In the genomic region with DNA sequence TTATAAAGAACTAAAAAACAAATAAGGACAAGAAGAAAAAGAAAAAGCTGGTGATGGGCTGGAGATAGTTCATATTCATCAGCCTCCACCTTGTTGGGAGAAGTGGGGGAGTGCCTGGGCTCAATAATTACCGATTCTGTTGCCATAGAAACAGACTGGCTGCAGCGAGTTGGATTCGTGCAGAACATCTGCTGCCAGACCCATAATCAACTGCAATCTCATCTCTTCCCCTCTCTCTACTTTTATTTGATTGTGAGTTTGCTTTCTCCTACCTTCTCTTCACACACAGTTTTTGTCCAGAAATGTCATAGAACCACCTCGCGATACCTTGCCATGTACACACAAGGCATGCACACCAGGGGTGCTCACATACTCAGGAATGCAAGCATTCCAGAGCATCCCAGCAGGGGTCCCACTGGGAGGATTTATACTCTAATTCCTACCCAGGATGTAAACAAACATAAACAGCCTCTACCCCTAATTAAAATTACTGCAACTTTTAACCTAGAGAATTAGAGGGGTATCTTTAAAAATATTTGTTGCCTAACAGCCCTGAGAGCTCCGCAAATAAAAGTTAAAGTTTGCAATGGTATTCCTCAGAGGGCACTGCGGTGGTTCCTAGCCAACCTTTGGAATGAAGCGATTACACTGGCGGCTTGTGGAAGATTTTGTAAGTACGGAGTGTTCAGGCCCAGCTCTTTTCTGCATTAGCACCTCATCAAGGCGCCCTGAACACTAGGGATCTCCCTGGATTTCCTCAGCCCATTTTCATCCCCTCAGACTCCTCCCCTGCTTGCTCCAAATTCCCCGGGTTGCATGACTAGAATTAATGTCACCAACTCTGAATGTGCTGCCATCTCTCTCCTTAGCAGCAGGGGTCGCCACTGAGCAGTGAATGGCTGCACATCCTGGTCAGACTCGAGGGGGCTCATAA, we compare ENCODE assay signal across 8 cellular contexts.
DNase-seq lines count a peak whose midpoint lies in the region; ATAC-seq and TF ChIP-seq lines count a peak whose summit lies in the region.

No MANE protein-coding gene starts in this region.

- peak; percentile 67 for ATAC-seq in PC-3
- ATAC-seq in activated T-helper 17 cell treated with anti-CD3 and anti-CD28 coated beads, Interleukin-2, amount 50 U/mL, for 72 hours (replicated peaks) = peak; percentile 56
- ATAC-seq in GM21381 (IDR thresholded peaks at IDR 0.05; ENCODE audit: unreplicated experiment) = no peak

- no peaks in the 10 kb centered on the region for H3K4me1 ChIP-seq in PC-3 (ENCODE audit: insufficient read depth, low read length)
- peaks cover 68 to 70% of the 10 kb centered on the region in 2 experiments for H3K4me1 ChIP-seq in neutrophil (ENCODE audit: control insufficient read depth in 1 of 2, insufficient read depth in 1 of 2, low read depth in 1 of 2, low read length in 1 of 2)
- peaks cover 0 to 7% (median 3%) of the 10 kb centered on the region in 4 donors for H3K4me1 ChIP-seq in tibial artery

- no peaks in the 10 kb centered on the region for H3F3A ChIP-seq in PC-3 (ENCODE audit: low read length, unreplicated experiment)

- H3K27ac ChIP-seq in PC-3 (ENCODE audit: low read length) = no peak overlapping the region
- peak overlapping the region; percentile 61 for H3K27ac ChIP-seq in neutrophil
- no peak overlapping the region for H3K27ac ChIP-seq in tibial artery

- no peaks in the 10 kb centered on the region for H3K9me2 ChIP-seq in PC-3 (replicated peaks; ENCODE audit: low read length)

- H3K36me3 Mint-ChIP-seq in activated T-helper 17 cell treated with anti-CD3 and anti-CD28 coated beads, Interleukin-2, amount 50 U/mL, for 72 hours (ENCODE audit: low read depth) = peaks cover 7% of the 10 kb centered on the region

- H4K20me1 ChIP-seq in PC-3 (ENCODE audit: low read length) = no peaks in the 10 kb centered on the region

- no TSS peak for BruUV-seq in PC-3 (replicated peaks; lab: Mats Ljungman, UMichigan)

- POLR2A ChIA-PET in PC-3 (lab: Charles Lee; ENCODE audit: unreplicated experiment) = no interaction called here

- no peak overlapping the region for H3K9ac ChIP-seq in PC-3 (ENCODE audit: low read length)

- TF ChIP-seq CTCF in PC-3 (conservative IDR thresholded peaks at IDR 0.05; ENCODE audit: low read depth, low read length) = peak; percentile 81
- TF ChIP-seq CTCF in neutrophil (IDR thresholded peaks at IDR 0.05) = peak; percentile 91
- TF ChIP-seq CTCF in tibial artery (IDR thresholded peaks at IDR 0.05) = peak; percentile 80 to 88

- intact Hi-C loops in PC-3 (cut with micrococcal nuclease) (loop anchor here (1.0 to 5.0 kb wide), 2 partner anchors 196 to 211 kb away; no protein-coding TSS in a partner anchor), tibial artery (cut with DNase I; ENCODE audit: low total_unique reads) (loop anchor here (5.0 kb wide), 1 partner anchor 196 kb away; no protein-coding TSS in a partner anchor)

- no peaks in the 10 kb centered on the region for H3K9me3 Mint-ChIP-seq in activated T-helper 17 cell treated with anti-CD3 and anti-CD28 coated beads, Interleukin-2, amount 50 U/mL, for 72 hours

- H3K4me3 Mint-ChIP-seq in activated T-helper 17 cell treated with anti-CD3 and anti-CD28 coated beads, Interleukin-2, amount 50 U/mL, for 72 hours = no peak overlapping the region

- no peaks in the 10 kb centered on the region for H3K9me3 ChIP-seq in PC-3 (ENCODE audit: low read length)
- H3K9me3 ChIP-seq in neutrophil = no peaks in the 10 kb centered on the region
- no peaks in the 10 kb centered on the region for H3K9me3 ChIP-seq in tibial artery

- peaks cover 24% of the 10 kb centered on the region for H3K4me1 Mint-ChIP-seq in activated T-helper 17 cell treated with anti-CD3 and anti-CD28 coated beads, Interleukin-2, amount 50 U/mL, for 72 hours

- H3K27ac Mint-ChIP-seq in activated T-helper 17 cell treated with anti-CD3 and anti-CD28 coated beads, Interleukin-2, amount 50 U/mL, for 72 hours = no peak overlapping the region

- no peaks in the 10 kb centered on the region for H3K79me2 ChIP-seq in PC-3 (ENCODE audit: low read length)

- H3K36me3 ChIP-seq in PC-3 (ENCODE audit: low read depth, low read length) (no peaks in the 10 kb centered on the region), neutrophil (no peaks in the 10 kb centered on the region), tibial artery (no peaks in the 10 kb centered on the region)

- H3K27me3 ChIP-seq in PC-3 (ENCODE audit: low read length) = peaks cover 37% of the 10 kb centered on the region
- no peaks in the 10 kb centered on the region for H3K27me3 ChIP-seq in neutrophil
- H3K27me3 ChIP-seq in tibial artery = no peaks in the 10 kb centered on the region

- H2AFZ ChIP-seq in PC-3 (ENCODE audit: low read length) = no peak overlapping the region

- DNase-seq in ELF-1 (ENCODE audit: low read depth, low spot score) (peak; percentile 81), HK-2 (ENCODE audit: unreplicated experiment) (peak; percentile 66), PC-3 (peak; percentile 61), fibroblast of the conjunctiva (ENCODE audit: low read depth) (peak; percentile 20), tibial artery (peak; percentile 73 to 76)

- H3K27me3 Mint-ChIP-seq in activated T-helper 17 cell treated with anti-CD3 and anti-CD28 coated beads, Interleukin-2, amount 50 U/mL, for 72 hours = no peaks in the 10 kb centered on the region

- CTCF ChIA-PET in PC-3 (lab: Charles Lee) = interaction anchor here (1.0 to 1.8 kb wide), 2 partner anchors 195 kb away, joined by 5 to 10 read pairs; no protein-coding TSS in a partner anchor

- H3K4me2 ChIP-seq in PC-3 (ENCODE audit: low read length) = no peak overlapping the region

- H3K4me3 ChIP-seq in PC-3 (ENCODE audit: low read length) (no peak overlapping the region), neutrophil (ENCODE audit: low read depth in 1 of 2, low read length in 1 of 2) (no peak overlapping the region), tibial artery (no peak overlapping the region)

Comparison
In these comparisons a context has a peak if more than half of its experiments do, and no peak if none do; other contexts are left out.
1. DNase-seq: peak in every context shown above with its lines; median percentile 81 in ELF-1; 74 in tibial artery; 66 in HK-2; 61 in PC-3; 20 in fibroblast of the conjunctiva.